In genomic region chr22:37045958-37046357, GRCh38 we compare ENCODE assay signal across 9 cellular contexts. TPM values are rescaled to one million over a fixed set of nuclear protein-coding genes. Genes with fewer than 3 reads are reported as not detected.
DNase-seq lines count a peak whose midpoint lies in the region; ATAC-seq and TF ChIP-seq lines count a peak whose summit lies in the region.
"Had no signal": no experiment of that assay in that cellular context is flagged by ENCODE, and none has a peak within 500 bp of the region (broad histone marks: within the 10 kb centered on the region; RNA-seq: fewer than 3 reads in every experiment).

No MANE protein-coding gene starts in this region.

- DNase-seq in AG04450 (ENCODE audit: low read depth, low spot score) (peak; percentile 30), SK-MEL-5 (ENCODE audit: low read depth, low spot score) (peak; percentile 52), germinal center (ENCODE audit: low spot score) (peak; percentile 39), tibial artery (no peak), psoas muscle (no peak)
- DNase-seq in stimulated activated CD4-positive, alpha-beta T cell treated with anti-CD3 and anti-CD28 coated beads, Interleukin-2, amount 100 ng/mL, for 48 hours, result no peak
- DNase-seq: NCI-H1436 treated with DMSO at 0.1 percent for 48 hours had no signal

- H3K4me1 ChIP-seq in tibial artery, result peaks cover 0 to 3% (median 0%) of the 10 kb centered on the region in 4 donors
- H3K4me1 ChIP-seq in psoas muscle, result no peaks in the 10 kb centered on the region

- H3K4me3 ChIP-seq in AG04450 (ENCODE audit: low read depth, low read length) (no peak overlapping the region), tibial artery (no peak overlapping the region), psoas muscle (no peak overlapping the region)

- TF ChIP-seq CTCF in AG04450 (IDR thresholded peaks at IDR 0.05; ENCODE audit: low read depth, low read length), result peak; percentile 72
- peak; percentile 70 for TF ChIP-seq CTCF in GM12873 (IDR thresholded peaks at IDR 0.05; ENCODE audit: insufficient read depth, low read depth, low read length, missing control alignments)
- no peak for TF ChIP-seq CTCF in tibial artery (IDR thresholded peaks at IDR 0.05)
- TF ChIP-seq CTCF in psoas muscle (IDR thresholded peaks at IDR 0.05), result no peak

- H3K36me3 ChIP-seq in tibial artery (no peaks in the 10 kb centered on the region), psoas muscle (ENCODE audit: insufficient read depth in 1 of 2, low read depth in 1 of 2) (no peaks in the 10 kb centered on the region)

- WGBS in psoas muscle, 3 donors, result 52 to 58% (median 52%) methylated on average over 4 of the region's 4 CpGs

- no peaks in the 10 kb centered on the region for H3K27me3 ChIP-seq in AG04450 (ENCODE audit: control insufficient read depth, insufficient read depth, low read length)
- H3K27me3 ChIP-seq in tibial artery, result peaks cover 0 to 9% of the 10 kb centered on the region in 2 donors
- H3K27me3 ChIP-seq in psoas muscle (ENCODE audit: insufficient read depth in 3 of 3, low read length in 2 of 3), result peaks cover 0 to 27% (median 4%) of the 10 kb centered on the region in 3 donors

- POLR2A ChIA-PET in AG04450 (lab: Yijun Ruan, JAX), result interaction anchor here (0.6 to 1.2 kb wide), 2 partner anchors 27 to 177 kb away, joined by 4 to 8 read pairs; partner anchors contain the start of gene TST

- no peak overlapping the region for H3K27ac ChIP-seq in AG04450 (ENCODE audit: low read depth, low read length)
- no peak overlapping the region for H3K27ac ChIP-seq in tibial artery
- H3K27ac ChIP-seq in psoas muscle, result no peak overlapping the region

- CTCF ChIA-PET in AG04450 (lab: Charles Lee), result interaction anchor here (0.6 to 1.4 kb wide), 6 partner anchors 9 to 460 kb away, joined by 3 to 6 read pairs (median 4); no protein-coding TSS in a partner anchor

- intact Hi-C loops in tibial artery (cut with DNase I; ENCODE audit: low total_unique reads), result no loop called here
- intact Hi-C loops in psoas muscle (cut with DNase I), result loop anchor here in 1 of 2 donors (10.0 kb wide), 1 partner anchor 261 kb away; no protein-coding TSS in a partner anchor

- no peaks in the 10 kb centered on the region for H3K9me3 ChIP-seq in AG04450 (ENCODE audit: control insufficient read depth, insufficient read depth, low read length)
- no peaks in the 10 kb centered on the region for H3K9me3 ChIP-seq in tibial artery
- H3K9me3 ChIP-seq in psoas muscle, result no peaks in the 10 kb centered on the region

- in situ Hi-C loops in SK-MEL-5 (cut with HindIII; ENCODE audit: low pct_unique_long_range_greater_than_20kb, low sequenced_read_pairs), result no loop called here

- ATAC-seq in HG02642 (IDR thresholded peaks at IDR 0.05; ENCODE audit: poor library complexity, unreplicated experiment) (no peak), psoas muscle (no peak)

RNA-seq across cellular contexts. Expression of gene KCTD17, which starts 5.6 kb away (rescaled TPM):
- polyA plus RNA-seq in AG04450 (2011; rRNA removed) (20.7 and 26.5 TPM in 2 replicates), psoas muscle (1 to 10 TPM; 1.5 to 1.8 (median 1.7) TPM)
- 31.0 and 40.1 TPM in 2 replicates for polyA minus RNA-seq in AG04450 (2011; rRNA and poly(A)+ RNA removed)
- 11.2 and 14.0 TPM in 2 replicates for total RNA-seq in SK-MEL-5 (2014; rRNA removed; shearing (Covaris generic))
- polyA plus RNA-seq in SK-MEL-5 (2015; cell fraction: cytosol; rRNA removed), result 20.2 and 22.1 TPM in 2 replicates
- 20.2 and 36.7 TPM in 2 replicates for polyA plus RNA-seq in SK-MEL-5 (2015; cell fraction: nucleus; rRNA removed)
- total RNA-seq in psoas muscle, result 1 to 10 TPM; 1.5 to 3.4 (median 2.4) TPM

RNA-seq across cellular contexts. Expression of gene MPST, which starts 26.4 kb away (rescaled TPM):
- 33.3 and 42.8 TPM in 2 replicates for polyA plus RNA-seq in AG04450 (2011; rRNA removed)
- polyA minus RNA-seq in AG04450 (2011; rRNA and poly(A)+ RNA removed), result 14.5 and 16.8 TPM in 2 replicates
- 50.2 and 54.8 TPM in 2 replicates for total RNA-seq in SK-MEL-5 (2014; rRNA removed; shearing (Covaris generic))
- polyA plus RNA-seq in SK-MEL-5 (2015; cell fraction: cytosol; rRNA removed), result 65.5 and 71.3 TPM in 2 replicates
- 46.6 and 63.5 TPM in 2 replicates for polyA plus RNA-seq in SK-MEL-5 (2015; cell fraction: nucleus; rRNA removed)
- total RNA-seq in psoas muscle, result 10 to 100 TPM; 31.5 to 58.0 (median 41.7) TPM
- polyA plus RNA-seq in psoas muscle, result 10 to 100 TPM; 42.1 to 83.6 (median 67.2) TPM

RNA-seq across cellular contexts. Expression of gene TST, which starts 26.7 kb away (rescaled TPM):
- polyA plus RNA-seq in AG04450 (2011; rRNA removed) (26.3 and 36.7 TPM in 2 replicates), psoas muscle (10 to 100 TPM; 18.6 to 35.6 (median 24.1) TPM)
- polyA minus RNA-seq in AG04450 (2011; rRNA and poly(A)+ RNA removed), result 16.7 and 22.2 TPM in 2 replicates
- total RNA-seq in SK-MEL-5 (2014; rRNA removed; shearing (Covaris generic)), result 15.7 and 26.0 TPM in 2 replicates
- polyA plus RNA-seq in SK-MEL-5 (2015; cell fraction: cytosol; rRNA removed), result 24.2 and 28.4 TPM in 2 replicates
- polyA plus RNA-seq in SK-MEL-5 (2015; cell fraction: nucleus; rRNA removed), result 3.7 and 11.9 TPM in 2 replicates
- total RNA-seq in psoas muscle, result 10 to 100 TPM; 18.4 to 46.9 (median 33.1) TPM

Comparison
In these comparisons a context has a peak if more than half of its experiments do, and no peak if none do; other contexts are left out.
1. DNase-seq: peak in AG04450 (single experiment), SK-MEL-5 (single experiment) and germinal center (single experiment); none in tibial artery (0 of 2), stimulated activated CD4-positive, alpha-beta T cell treated with anti-CD3 and anti-CD28 coated beads, Interleukin-2, amount 100 ng/mL, for 48 hours (0 of 2) and psoas muscle (0 of 2).
2. CTCF ChIP-seq: peak in AG04450 (single experiment) and GM12873 (single experiment); none in tibial artery (0 of 2) and psoas muscle (single experiment).